ENCODE assay signal across 1 cellular context in genomic region chr1:144077167-144077841, GRCh38.
TF ChIP-seq lines count a peak whose summit lies in the region.

No MANE protein-coding gene starts in this region.

TF ChIP-seq in HepG2, 621 proteins besides CTCF, POLR2A, EP300 and RAD21 (continued from another document):
- TF ChIP-seq ZMYM3 (CRISPR knock-in tag; IDR thresholded peaks at IDR 0.05), result peak; percentile 48; the same call in 1 of the 2 replicates
